Comparison of ENCODE assay signal across 21 cellular contexts in the genomic region with DNA sequence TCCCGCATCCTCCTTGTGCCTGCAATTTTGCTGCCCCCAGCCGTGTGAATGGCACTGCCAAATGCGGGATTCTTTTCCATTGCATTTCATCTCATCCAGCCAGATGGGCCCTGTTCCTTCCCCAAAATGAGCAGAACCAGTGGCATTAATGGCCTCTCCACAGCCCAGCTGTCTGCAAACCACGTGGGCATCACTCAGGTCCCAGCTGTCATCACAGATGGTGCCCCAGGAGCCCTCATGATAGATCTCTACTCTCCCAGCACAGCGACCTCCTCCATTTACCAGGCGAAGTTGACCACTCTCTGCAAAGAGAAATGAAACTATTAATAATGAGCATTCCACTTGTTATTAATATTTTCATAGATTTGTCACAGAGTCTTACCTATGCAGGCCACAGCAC. TPM values are rescaled to one million over a fixed set of nuclear protein-coding genes. Genes with fewer than 3 reads are reported as not detected.
DNase-seq lines count a peak whose midpoint lies in the region.
"Had no signal": no experiment of that assay in that cellular context is flagged by ENCODE, and none has a peak within 500 bp of the region (broad histone marks: within the 10 kb centered on the region; RNA-seq: fewer than 3 reads in every experiment).

No MANE protein-coding gene starts in this region.

- DNase-seq in LHCN-M2 (ENCODE audit: low read depth) (peak; percentile 17), NCI-H1694 treated with DMSO at 0.1 percent for 48 hours (lab: John Stamatoyannopoulos, UW) (peak; percentile 26), NCI-H524 treated with DMSO at 0.1 percent for 48 hours (lab: John Stamatoyannopoulos, UW) (peak; percentile 88), myocyte (ENCODE audit: low read depth) (peak; percentile 67), NCI-H510A treated with DMSO at 0.1 percent for 48 hours (lab: John Stamatoyannopoulos, UW) (no peak), HuH-7.5 (ENCODE audit: low spot score) (no peak), SIG-M5 (lab: John Stamatoyannopoulos, UW) (no peak), islet precursor cell (no peak)
- DNase-seq: ACHN; BE2C; C1 segment of cervical spinal cord; CD4-positive, CD25-positive, alpha-beta regulatory T cell; CD8-positive, alpha-beta memory T cell; COR-L47; DMS153; DMS79; GDM1; IMR-90 had no signal

RNA-seq across cellular contexts. Expression of gene CD163, which starts 17.1 kb away (rescaled TPM):
- total RNA-seq in LHCN-M2 (2014; rRNA removed) = 0.11 TPM in 1 of 2 replicates, not detected in the other
- not detected for polyA plus RNA-seq in LHCN-M2 (2012)
- 12.7 and 19.2 TPM in 2 replicates for total RNA-seq in myocyte
- polyA plus RNA-seq in myocyte (2012) = 9.2 TPM
- total RNA-seq: CD4-positive, CD25-positive, alpha-beta regulatory T cell; H4; HT1080; IMR-90 had no signal
- polyA plus RNA-seq: CD8-positive, alpha-beta memory T cell; IMR-90; K562 had no signal

RNA-seq across cellular contexts. Expression of gene CD163L1, which starts 42.6 kb away (rescaled TPM):
- total RNA-seq in LHCN-M2 (2014; rRNA removed) (3.7 and 11.2 TPM in 2 replicates), myocyte (5.7 and 11.2 TPM in 2 replicates)
- 4.3 TPM for polyA plus RNA-seq in LHCN-M2 (2012)
- 2.8 TPM for polyA plus RNA-seq in myocyte (2012)
- total RNA-seq: CD4-positive, CD25-positive, alpha-beta regulatory T cell had no signal
- polyA plus RNA-seq: CD4-positive, CD25-positive, alpha-beta regulatory T cell; CD8-positive, alpha-beta memory T cell had no signal

Comparison
In these comparisons a context has a peak if more than half of its experiments do, and no peak if none do; other contexts are left out.
1. DNase-seq: peak in LHCN-M2 (single experiment), NCI-H1694 treated with DMSO at 0.1 percent for 48 hours (single experiment), NCI-H524 treated with DMSO at 0.1 percent for 48 hours (single experiment) and myocyte (single experiment); none in NCI-H510A treated with DMSO at 0.1 percent for 48 hours (single experiment), HuH-7.5 (single experiment), SIG-M5 (single experiment) and islet precursor cell (single experiment).
2. RNA of gene CD163, which starts 17.1 kb away (total RNA-seq): 12.7 to 19.2 TPM in myocyte; 0.11 TPM in LHCN-M2; every median in the first group is over 10 times any median in the second.